1 cellular context compared by ENCODE assay signal in genomic region chr17:78407387-78407990, GRCh38.
TF ChIP-seq lines count a peak whose summit lies in the region.

No MANE protein-coding gene starts in this region.

TF ChIP-seq in HepG2, 621 proteins besides CTCF, POLR2A, EP300 and RAD21:
- TF ChIP-seq SNAPC5 (CRISPR knock-in tag; IDR thresholded peaks at IDR 0.05; ENCODE audit: borderline replicate concordance) (no peak), ZNF3 (CRISPR knock-in tag; IDR thresholded peaks at IDR 0.05) (no peak), ZNF12 (CRISPR knock-in tag; IDR thresholded peaks at IDR 0.05) (no peak), ZIK1 (CRISPR knock-in tag; IDR thresholded peaks at IDR 0.05; ENCODE audit: borderline replicate concordance, low read depth) (no peak), ZNF605 (CRISPR knock-in tag; IDR thresholded peaks at IDR 0.05) (no peak), SKI (IDR thresholded peaks at IDR 0.05; ENCODE audit: partially characterized antibody) (no peak), ZNF205 (CRISPR knock-in tag; IDR thresholded peaks at IDR 0.05) (no peak), ZNF652 (CRISPR knock-in tag; IDR thresholded peaks at IDR 0.05; ENCODE audit: borderline replicate concordance, low read depth) (no peak), ZNF276 (CRISPR knock-in tag; IDR thresholded peaks at IDR 0.05; ENCODE audit: low read depth) (no peak), ZNF362 (CRISPR knock-in tag; IDR thresholded peaks at IDR 0.05; ENCODE audit: borderline replicate concordance) (no peak), TEAD3 (CRISPR knock-in tag; optimal IDR thresholded peaks at IDR 0.05; ENCODE audit: borderline replicate concordance) (no peak), RARA (CRISPR knock-in tag; IDR thresholded peaks at IDR 0.05) (no peak), NFE2L1 (CRISPR knock-in tag; IDR thresholded peaks at IDR 0.05; ENCODE audit: borderline replicate concordance) (no peak), PLSCR1 (CRISPR knock-in tag; IDR thresholded peaks at IDR 0.05; ENCODE audit: borderline replicate concordance) (no peak), MNT (IDR thresholded peaks at IDR 0.05) (no peak), ZFY (CRISPR knock-in tag; IDR thresholded peaks at IDR 0.05) (no peak)
